Comparison of ENCODE assay signal across 9 cellular contexts in genomic region chr12:125180144-125180543, GRCh38.
"Had no signal": no experiment of that assay in that cellular context is flagged by ENCODE, and none has a peak within 500 bp of the region (broad histone marks: within the 10 kb centered on the region; RNA-seq: fewer than 3 reads in every experiment).

No MANE protein-coding gene starts in this region.

- H3K27ac ChIP-seq: GM23248 had no signal

- H3K36me3 ChIP-seq: HAP-1 had no signal

- H3K9me3 ChIP-seq: HAP-1 had no signal

- H3K27ac Mint-ChIP-seq: GM23338, H9, HFFc6 had no signal

- H2AFZ ChIP-seq: GM23248, GM23338 had no signal

- H3K9me3 Mint-ChIP-seq: HFFc6 had no signal

- H3K9ac ChIP-seq: GM23248 had no signal

- H3K4me1 ChIP-seq: HAP-1 had no signal

- H3K4me3 Mint-ChIP-seq: GM23338, H9, HFFc6 had no signal

- ATAC-seq: GM23338, HCT116 had no signal

- DNase-seq: GM23248, GOT3, H7, H9, HCEC 1CT, HFFc6 had no signal

- H3K4me2 ChIP-seq: GM23338 had no signal

- H3K4me3 ChIP-seq: GM23248, GM23338, HAP-1 had no signal
